10 cellular contexts compared by ENCODE assay signal in genomic region chr20:34177060-34177459, GRCh38.
"Had no signal": no experiment of that assay in that cellular context is flagged by ENCODE, and none has a peak within 500 bp of the region (broad histone marks: within the 10 kb centered on the region; RNA-seq: fewer than 3 reads in every experiment).

No MANE protein-coding gene starts in this region.

- ATAC-seq: GM23338, HCT116 had no signal

- H3K9ac ChIP-seq: GM23248 had no signal

- H3K4me3 ChIP-seq: GM23248, GM23338, HAP-1 had no signal

- DNase-seq: GOT3, H7, H9, HFFc6 had no signal

- H3K27ac ChIP-seq: GM23248 had no signal

- H3K4me2 ChIP-seq: GM23338 had no signal

- H3K9me3 ChIP-seq: HAP-1 had no signal

- H2AFZ ChIP-seq: GM23248, GM23338 had no signal

- H3K4me1 ChIP-seq: HAP-1 had no signal

- FAIRE-seq: H1, H54 had no signal

- H3K36me3 ChIP-seq: HAP-1 had no signal
